14 cellular contexts compared by ENCODE assay signal in genomic region chr19:45473366-45474190, GRCh38. TPM values are rescaled to one million over a fixed set of nuclear protein-coding genes. Genes with fewer than 3 reads are reported as not detected.
DNase-seq lines count a peak whose midpoint lies in the region; ATAC-seq lines count a peak whose summit lies in the region.
"Had no signal": no experiment of that assay in that cellular context is flagged by ENCODE, and none has a peak within 500 bp of the region (broad histone marks: within the 10 kb centered on the region; RNA-seq: fewer than 3 reads in every experiment).

No MANE protein-coding gene starts in this region.

- no peaks in the 10 kb centered on the region for H3K9me3 Mint-ChIP-seq in activated naive CD4-positive, alpha-beta T cell treated with anti-CD3 and anti-CD28 coated beads, Interleukin-2, amount 50 U/mL, for 72 hours
- H3K9me3 Mint-ChIP-seq in stimulated activated effector memory CD8-positive, alpha-beta T cell treated with anti-CD3 and anti-CD28 coated beads, Interleukin-12 subunit alpha, Interleukin-12 subunit beta, amount 100 ng/mL, for 72 hours = no peaks in the 10 kb centered on the region
- no peaks in the 10 kb centered on the region for H3K9me3 Mint-ChIP-seq in activated T-helper 2 cell treated with anti-CD3 and anti-CD28 coated beads, Interferon-gamma antibody, Interleukin-2, Interleukin-4, amounts not matched to agents 10 μg/mL and 5 μg/mL and 100 μg/mL, durations not matched to agents 14 hours and 24 hours and 36 hours

- DNase-seq in activated naive CD4-positive, alpha-beta T cell treated with anti-CD3 and anti-CD28 coated beads, Interleukin-2, amount 50 U/mL, for 72 hours (ENCODE audit: low spot score in 2 of 2) = no peak
- no peak for DNase-seq in activated naive CD4-positive, alpha-beta T cell treated with Interleukin-2 at 50 U/mL for 16 hours
- peak; percentile 59 for DNase-seq in T-helper 9 cell
- DNase-seq in fibroblast of peridontal ligament (ENCODE audit: extremely low read depth) = peak; percentile 31
- no peak for DNase-seq in stimulated activated effector memory CD8-positive, alpha-beta T cell treated with anti-CD3 and anti-CD28 coated beads, Interleukin-12 subunit alpha, Interleukin-12 subunit beta, amount 100 ng/mL, for 72 hours (ENCODE audit: low spot score in 2 of 2)
- no peak for DNase-seq in activated T-helper 2 cell treated with anti-CD3 and anti-CD28 coated beads, Interferon-gamma antibody, Interleukin-2, Interleukin-4, amounts not matched to agents 10 μg/mL and 5 μg/mL and 100 μg/mL, durations not matched to agents 14 hours and 24 hours and 36 hours (ENCODE audit: low spot score)
- DNase-seq in NCI-H2107 (lab: John Stamatoyannopoulos, UW) = no peak
- no peak for DNase-seq in globus pallidus (ENCODE audit: low spot score)
- DNase-seq: activated CD8-positive, alpha-beta T cell treated with anti-CD3 and anti-CD28 coated beads, Interleukin-2, amount 10 ng/mL, durations not matched to agents 7 days and 5 days; DMS79 treated with DMSO at 0.1 percent for 48 hours; mammary epithelial cell; MG63 had no signal

- peak overlapping the region; percentile 96 for H3K27ac Mint-ChIP-seq in activated naive CD4-positive, alpha-beta T cell treated with anti-CD3 and anti-CD28 coated beads, Interleukin-2, amount 50 U/mL, for 72 hours
- H3K27ac Mint-ChIP-seq in stimulated activated effector memory CD8-positive, alpha-beta T cell treated with anti-CD3 and anti-CD28 coated beads, Interleukin-12 subunit alpha, Interleukin-12 subunit beta, amount 100 ng/mL, for 72 hours = peak overlapping the region; percentile 89
- H3K27ac Mint-ChIP-seq in activated T-helper 2 cell treated with anti-CD3 and anti-CD28 coated beads, Interferon-gamma antibody, Interleukin-2, Interleukin-4, amounts not matched to agents 10 μg/mL and 5 μg/mL and 100 μg/mL, durations not matched to agents 14 hours and 24 hours and 36 hours = no peak overlapping the region
- H3K27ac Mint-ChIP-seq: activated CD8-positive, alpha-beta T cell treated with anti-CD3 and anti-CD28 coated beads, Interleukin-2, amount 10 ng/mL, durations not matched to agents 7 days and 5 days had no signal

- no peak overlapping the region for H3K4me3 Mint-ChIP-seq in stimulated activated effector memory CD8-positive, alpha-beta T cell treated with anti-CD3 and anti-CD28 coated beads, Interleukin-12 subunit alpha, Interleukin-12 subunit beta, amount 100 ng/mL, for 72 hours
- H3K4me3 Mint-ChIP-seq in activated T-helper 2 cell treated with anti-CD3 and anti-CD28 coated beads, Interferon-gamma antibody, Interleukin-2, Interleukin-4, amounts not matched to agents 10 μg/mL and 5 μg/mL and 100 μg/mL, durations not matched to agents 14 hours and 24 hours and 36 hours (ENCODE audit: low read depth) = no peak overlapping the region
- H3K4me3 Mint-ChIP-seq: activated CD8-positive, alpha-beta T cell treated with anti-CD3 and anti-CD28 coated beads, Interleukin-2, amount 10 ng/mL, durations not matched to agents 7 days and 5 days had no signal

- peaks cover 83% of the 10 kb centered on the region for H3K4me1 Mint-ChIP-seq in stimulated activated effector memory CD8-positive, alpha-beta T cell treated with anti-CD3 and anti-CD28 coated beads, Interleukin-12 subunit alpha, Interleukin-12 subunit beta, amount 100 ng/mL, for 72 hours
- peaks cover 35% of the 10 kb centered on the region for H3K4me1 Mint-ChIP-seq in activated T-helper 2 cell treated with anti-CD3 and anti-CD28 coated beads, Interferon-gamma antibody, Interleukin-2, Interleukin-4, amounts not matched to agents 10 μg/mL and 5 μg/mL and 100 μg/mL, durations not matched to agents 14 hours and 24 hours and 36 hours (ENCODE audit: low read depth)

- no peak for ATAC-seq in activated naive CD4-positive, alpha-beta T cell treated with anti-CD3 and anti-CD28 coated beads, Interleukin-2, amount 50 U/mL, for 72 hours
- ATAC-seq in stimulated activated effector memory CD8-positive, alpha-beta T cell treated with anti-CD3 and anti-CD28 coated beads, Interleukin-12 subunit alpha, Interleukin-12 subunit beta, amount 100 ng/mL, for 72 hours = no peak
- ATAC-seq: activated CD8-positive, alpha-beta T cell treated with anti-CD3 and anti-CD28 coated beads, Interleukin-2, amount 10 ng/mL, durations not matched to agents 7 days and 5 days had no signal

- intact Hi-C loops in activated T-helper 2 cell treated with anti-CD3 and anti-CD28 coated beads, Interferon-gamma antibody, Interleukin-2, Interleukin-4, amounts not matched to agents 10 μg/mL and 5 μg/mL and 100 μg/mL, durations not matched to agents 14 hours and 24 hours and 36 hours (cut with micrococcal nuclease) = no loop called here

- peaks cover 0 to 9% of the 10 kb centered on the region in 2 donors for H3K36me3 Mint-ChIP-seq in activated naive CD4-positive, alpha-beta T cell treated with anti-CD3 and anti-CD28 coated beads, Interleukin-2, amount 50 U/mL, for 72 hours
- peaks cover 77% of the 10 kb centered on the region for H3K36me3 Mint-ChIP-seq in stimulated activated effector memory CD8-positive, alpha-beta T cell treated with anti-CD3 and anti-CD28 coated beads, Interleukin-12 subunit alpha, Interleukin-12 subunit beta, amount 100 ng/mL, for 72 hours
- peaks cover 39% of the 10 kb centered on the region for H3K36me3 Mint-ChIP-seq in activated T-helper 2 cell treated with anti-CD3 and anti-CD28 coated beads, Interferon-gamma antibody, Interleukin-2, Interleukin-4, amounts not matched to agents 10 μg/mL and 5 μg/mL and 100 μg/mL, durations not matched to agents 14 hours and 24 hours and 36 hours (ENCODE audit: low read depth)

- peaks cover 46% of the 10 kb centered on the region for H3K27me3 Mint-ChIP-seq in activated T-helper 2 cell treated with anti-CD3 and anti-CD28 coated beads, Interferon-gamma antibody, Interleukin-2, Interleukin-4, amounts not matched to agents 10 μg/mL and 5 μg/mL and 100 μg/mL, durations not matched to agents 14 hours and 24 hours and 36 hours (ENCODE audit: low read depth)
- H3K27me3 Mint-ChIP-seq: activated naive CD8-positive, alpha-beta T cell had no signal

RNA-seq across cellular contexts. Expression of gene FOSB, which starts 5.8 kb away (rescaled TPM):
- 10 to 100 TPM; 19.9 to 37.6 TPM for total RNA-seq in activated naive CD4-positive, alpha-beta T cell treated with anti-CD3 and anti-CD28 coated beads, Interleukin-2, amount 50 U/mL, for 72 hours
- 10.2 and 10.9 TPM in 2 replicates for total RNA-seq in activated T-helper 2 cell treated with anti-CD3 and anti-CD28 coated beads, Interferon-gamma antibody, Interleukin-2, Interleukin-4, amounts not matched to agents 10 μg/mL and 5 μg/mL and 100 μg/mL, durations not matched to agents 14 hours and 24 hours and 36 hours

RNA-seq across cellular contexts. Expression of gene RTN2, which starts 23.3 kb away (rescaled TPM):
- 1 to 10 TPM; 3.2 to 5.1 TPM for total RNA-seq in activated naive CD4-positive, alpha-beta T cell treated with anti-CD3 and anti-CD28 coated beads, Interleukin-2, amount 50 U/mL, for 72 hours
- 4.0 and 8.1 TPM in 2 replicates for total RNA-seq in activated T-helper 2 cell treated with anti-CD3 and anti-CD28 coated beads, Interferon-gamma antibody, Interleukin-2, Interleukin-4, amounts not matched to agents 10 μg/mL and 5 μg/mL and 100 μg/mL, durations not matched to agents 14 hours and 24 hours and 36 hours

RNA-seq across cellular contexts. Expression of gene PPM1N, which starts 24.7 kb away (rescaled TPM):
- 1 to 10 TPM; 1.5 to 7.4 TPM for total RNA-seq in activated naive CD4-positive, alpha-beta T cell treated with anti-CD3 and anti-CD28 coated beads, Interleukin-2, amount 50 U/mL, for 72 hours
- 2.5 and 3.1 TPM in 2 replicates for total RNA-seq in activated T-helper 2 cell treated with anti-CD3 and anti-CD28 coated beads, Interferon-gamma antibody, Interleukin-2, Interleukin-4, amounts not matched to agents 10 μg/mL and 5 μg/mL and 100 μg/mL, durations not matched to agents 14 hours and 24 hours and 36 hours
- total RNA-seq: cerebellum had no signal

RNA-seq across cellular contexts. Expression of gene VASP, which starts 33.7 kb away (rescaled TPM):
- 100 to 1,000 TPM in 1 of 2 donors, 10 to 100 TPM in 1; 76.8 to 156 TPM for total RNA-seq in activated naive CD4-positive, alpha-beta T cell treated with anti-CD3 and anti-CD28 coated beads, Interleukin-2, amount 50 U/mL, for 72 hours
- total RNA-seq in activated T-helper 2 cell treated with anti-CD3 and anti-CD28 coated beads, Interferon-gamma antibody, Interleukin-2, Interleukin-4, amounts not matched to agents 10 μg/mL and 5 μg/mL and 100 μg/mL, durations not matched to agents 14 hours and 24 hours and 36 hours = 232 and 244 TPM in 2 replicates

RNA-seq across cellular contexts. Expression of gene ERCC1, which starts 49.9 kb away (rescaled TPM):
- total RNA-seq in activated naive CD4-positive, alpha-beta T cell treated with anti-CD3 and anti-CD28 coated beads, Interleukin-2, amount 50 U/mL, for 72 hours = 10 to 100 TPM in 1 of 2 donors, 1 to 10 TPM in 1; 9.7 to 60.7 TPM
- 114 and 118 TPM in 2 replicates for total RNA-seq in activated T-helper 2 cell treated with anti-CD3 and anti-CD28 coated beads, Interferon-gamma antibody, Interleukin-2, Interleukin-4, amounts not matched to agents 10 μg/mL and 5 μg/mL and 100 μg/mL, durations not matched to agents 14 hours and 24 hours and 36 hours

Comparison
In these comparisons a context has a peak if more than half of its experiments do, and no peak if none do; other contexts are left out.
1. DNase-seq: peak in T-helper 9 cell (single experiment) and fibroblast of peridontal ligament (single experiment); none in activated naive CD4-positive, alpha-beta T cell treated with anti-CD3 and anti-CD28 coated beads, Interleukin-2, amount 50 U/mL, for 72 hours (0 of 2), activated naive CD4-positive, alpha-beta T cell treated with Interleukin-2 at 50 U/mL for 16 hours (single experiment), stimulated activated effector memory CD8-positive, alpha-beta T cell treated with anti-CD3 and anti-CD28 coated beads, Interleukin-12 subunit alpha, Interleukin-12 subunit beta, amount 100 ng/mL, for 72 hours (0 of 2), activated T-helper 2 cell treated with anti-CD3 and anti-CD28 coated beads, Interferon-gamma antibody, Interleukin-2, Interleukin-4, amounts not matched to agents 10 μg/mL and 5 μg/mL and 100 μg/mL, durations not matched to agents 14 hours and 24 hours and 36 hours (single experiment), NCI-H2107 (single experiment) and globus pallidus (single experiment).